Comparison of ENCODE assay signal across 17 cellular contexts in the genomic region with DNA sequence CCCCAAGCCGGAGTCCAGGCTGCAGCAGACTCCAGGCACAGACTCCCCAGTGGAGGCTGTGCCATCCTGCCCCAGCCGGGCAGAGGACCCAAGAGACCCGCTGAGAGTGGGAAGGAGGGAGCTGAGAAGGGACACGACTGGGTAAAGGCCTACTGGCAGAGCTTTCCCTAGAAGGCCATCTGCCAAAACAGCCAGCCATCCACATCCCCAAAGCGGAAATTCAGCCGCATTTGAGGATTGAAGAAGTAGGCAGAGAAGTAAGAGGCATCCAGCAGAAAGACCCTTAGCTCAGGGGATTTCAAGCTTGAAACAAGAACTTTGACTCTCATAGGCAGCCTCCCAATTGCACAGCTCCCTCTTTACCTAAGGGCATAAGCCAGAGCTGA. TPM values are rescaled to one million over a fixed set of nuclear protein-coding genes. Genes with fewer than 3 reads are reported as not detected.
DNase-seq lines count a peak whose midpoint lies in the region; ATAC-seq, FAIRE-seq and TF ChIP-seq lines count a peak whose summit lies in the region.
"Had no signal": no experiment of that assay in that cellular context is flagged by ENCODE, and none has a peak within 500 bp of the region (broad histone marks: within the 10 kb centered on the region; RNA-seq: fewer than 3 reads in every experiment).

No MANE protein-coding gene starts in this region.

- H3K27ac ChIP-seq in left ventricle myocardium inferior (replicated peaks): peak overlapping the region; percentile 42
- no peak overlapping the region for H3K27ac ChIP-seq in hepatocyte
- H3K27ac ChIP-seq in prostate gland: peak overlapping the region; percentile 55 to 65
- peak overlapping the region; percentile 65 to 71 for H3K27ac ChIP-seq in uterus
- H3K27ac ChIP-seq: A549 had no signal

- TF ChIP-seq CTCF in left ventricle myocardium inferior (IDR thresholded peaks at IDR 0.05; ENCODE audit: borderline replicate concordance): no peak
- no peak for TF ChIP-seq CTCF in hepatocyte (IDR thresholded peaks at IDR 0.05; ENCODE audit: poor library complexity)
- no peak for TF ChIP-seq CTCF in prostate gland (IDR thresholded peaks at IDR 0.05)
- TF ChIP-seq CTCF in uterus (IDR thresholded peaks at IDR 0.05): no peak

- H3K36me3 ChIP-seq in left ventricle myocardium inferior (no peaks in the 10 kb centered on the region), hepatocyte (replicated peaks; ENCODE audit: insufficient read depth, low read depth) (no peaks in the 10 kb centered on the region), prostate gland (no peaks in the 10 kb centered on the region), uterus (no peaks in the 10 kb centered on the region)
- H3K36me3 ChIP-seq: upper lobe of left lung had no signal

- peak overlapping the region; percentile 54 for H3K4me3 ChIP-seq in left ventricle myocardium inferior
- H3K4me3 ChIP-seq in hepatocyte: no peak overlapping the region
- peak overlapping the region; percentile 19 to 20 for H3K4me3 ChIP-seq in prostate gland
- peak overlapping the region; percentile 19 to 40 for H3K4me3 ChIP-seq in uterus
- H3K4me3 ChIP-seq: A549 had no signal

- FAIRE-seq in HTR-8/SVneo (lab: Jason Lieb, UNC): no peak
- FAIRE-seq: A549 had no signal

- DNase-seq in left ventricle myocardium inferior (no peak), Right ventricle myocardium inferior (ENCODE audit: missing footprints) (no peak), hepatocyte (ENCODE audit: low spot score) (no peak), prostate gland (ENCODE audit: low spot score) (no peak), uterus (no peak), epidermal melanocyte (ENCODE audit: insufficient read length, low spot score) (no peak), HTR-8/SVneo (ENCODE audit: insufficient read length, low spot score) (no peak)
- DNase-seq: activated CD8-positive, alpha-beta memory T cell treated with anti-CD3 and anti-CD28 coated beads, Interleukin-2, amount 50 U/mL, for 4 hours; activated naive CD8-positive, alpha-beta T cell treated with anti-CD3 and anti-CD28 coated beads, Interleukin-2, amount 50 U/mL, for 24 hours; dermis blood vessel endothelial cell; HCEC 1CT; NCI-H1436; SIG-M5 had no signal

- no peaks in the 10 kb centered on the region for H3K9me3 ChIP-seq in left ventricle myocardium inferior (replicated peaks)
- no peaks in the 10 kb centered on the region for H3K9me3 ChIP-seq in hepatocyte (ENCODE audit: low read depth)
- H3K9me3 ChIP-seq in prostate gland: no peaks in the 10 kb centered on the region
- H3K9me3 ChIP-seq in uterus: no peaks in the 10 kb centered on the region
- H3K9me3 ChIP-seq: A549, upper lobe of left lung had no signal

- H3K79me2 ChIP-seq in hepatocyte: no peaks in the 10 kb centered on the region

- peak overlapping the region; percentile 75 for H3K4me2 ChIP-seq in hepatocyte
- H3K4me2 ChIP-seq: A549 had no signal

- intact Hi-C loops in left ventricle myocardium inferior (cut with micrococcal nuclease): no loop called here
- intact Hi-C loops in Right ventricle myocardium inferior (cut with DNase I): no loop called here
- intact Hi-C loops in prostate gland (cut with DNase I): loop anchor here (5.0 kb wide), 1 partner anchor 72 kb away; no protein-coding TSS in a partner anchor
- intact Hi-C loops in uterus (cut with DNase I; ENCODE audit: low total_unique reads): no loop called here

- H3K4me1 ChIP-seq in left ventricle myocardium inferior: no peaks in the 10 kb centered on the region
- peaks cover 4% of the 10 kb centered on the region for H3K4me1 ChIP-seq in hepatocyte (ENCODE audit: insufficient read depth)
- H3K4me1 ChIP-seq in prostate gland (replicated peaks): no peaks in the 10 kb centered on the region
- H3K4me1 ChIP-seq in uterus: no peaks in the 10 kb centered on the region
- H3K4me1 ChIP-seq: A549 had no signal

- H3K27me3 ChIP-seq in left ventricle myocardium inferior (ENCODE audit: low read depth) (peaks cover 92% of the 10 kb centered on the region), hepatocyte (peaks cover 29% of the 10 kb centered on the region), prostate gland (replicated peaks; ENCODE audit: insufficient read depth) (no peaks in the 10 kb centered on the region), uterus (no peaks in the 10 kb centered on the region)

- ATAC-seq in Right ventricle myocardium inferior (no peak), GM18909 (IDR thresholded peaks at IDR 0.05; ENCODE audit: poor library complexity, unreplicated experiment) (no peak)
- ATAC-seq: A549; activated naive CD8-positive, alpha-beta T cell treated with anti-CD3 and anti-CD28 coated beads, Interleukin-2, amount 50 U/mL, for 24 hours had no signal

- 84% methylated on average over 6 of the region's 6 CpGs for WGBS in hepatocyte (ENCODE audit: low lambda C conversion rate, missing lambda C conversion rate)
- WGBS in prostate gland: 70% methylated on average over 6 of the region's 6 CpGs

- H3K9me2 ChIP-seq in hepatocyte (replicated peaks; ENCODE audit: insufficient read depth): no peaks in the 10 kb centered on the region

- no peaks in the 10 kb centered on the region for H4K20me1 ChIP-seq in hepatocyte (ENCODE audit: insufficient read depth, poor library complexity, severe bottlenecking)

- TF ChIP-seq POLR2A in prostate gland (IDR thresholded peaks at IDR 0.05) (no peak), uterus (IDR thresholded peaks at IDR 0.05) (no peak)

- no peak overlapping the region for H2AFZ ChIP-seq in hepatocyte

RNA-seq across cellular contexts. Expression of gene CPXM2, which starts 0.9 kb away (rescaled TPM):
- 4.5 TPM for total RNA-seq in left ventricle myocardium inferior
- total RNA-seq in Right ventricle myocardium inferior: 4.6 TPM
- total RNA-seq in hepatocyte: 4.9 and 5.3 TPM in 2 replicates
- 0.88 and 3.7 TPM in 2 replicates for polyA plus RNA-seq in hepatocyte
- total RNA-seq in prostate gland: 10 to 100 TPM in 1 of 2 donors, 1 to 10 TPM in 1; 5.4 to 27.4 TPM
- 10 to 100 TPM in 3 of 4 donors, 1 to 10 TPM in 1; 2.1 to 48.2 (median 17.8) TPM for total RNA-seq in uterus
- polyA plus RNA-seq: A549, IgD-negative memory B cell had no signal
